1 cellular context compared by ENCODE assay signal in genomic region chr20:54680872-54681297, GRCh38.
TF ChIP-seq lines count a peak whose summit lies in the region.

No MANE protein-coding gene starts in this region.

TF ChIP-seq in HCT116, 20 proteins besides CTCF, POLR2A, EP300 and RAD21 (continued from another document):
- TF ChIP-seq ZBTB33 (IDR thresholded peaks at IDR 0.05; ENCODE audit: extremely low read depth, insufficient replicate concordance, low read length): no peak
- no peak for TF ChIP-seq POLR2AphosphoS5 (IDR thresholded peaks at IDR 0.05; ENCODE audit: low read depth, low read length)
